15 cellular contexts compared by ENCODE assay signal in the genomic region with DNA sequence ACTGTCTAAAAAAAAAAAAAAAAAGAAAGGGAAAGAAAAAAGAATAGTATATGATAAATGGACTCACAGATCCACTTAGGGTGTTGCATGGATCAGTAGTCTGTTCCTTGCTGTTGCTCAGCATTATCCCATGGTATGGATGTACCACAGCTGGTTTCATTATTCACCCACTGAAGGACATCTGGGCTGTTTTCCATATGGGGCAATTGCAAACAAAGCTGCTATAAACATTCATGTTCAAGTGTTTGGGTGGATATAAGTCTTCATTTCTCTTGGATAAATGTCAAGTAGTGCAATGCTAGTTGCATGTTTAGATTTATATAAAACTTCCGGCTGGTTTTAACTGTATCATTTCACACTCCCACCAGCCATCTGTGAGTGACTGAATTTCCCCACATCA.
"Had no signal": no experiment of that assay in that cellular context is flagged by ENCODE, and none has a peak within 500 bp of the region (broad histone marks: within the 10 kb centered on the region; RNA-seq: fewer than 3 reads in every experiment).

No MANE protein-coding gene starts in this region.

- H3K36me3 ChIP-seq: cardiac muscle cell, colonic mucosa, neutrophil, stomach had no signal

- DNase-seq: activated CD4-positive, alpha-beta T cell treated with anti-CD3 and anti-CD28 coated beads for 4 hours; activated CD8-positive, alpha-beta T cell treated with anti-CD3 and anti-CD28 coated beads, Interleukin-2, amount 10 ng/mL, durations not matched to agents 7 days and 5 days; activated naive CD4-positive, alpha-beta T cell treated with Interleukin-2 at 50 U/mL for 16 hours; activated naive CD8-positive, alpha-beta T cell treated with anti-CD3 and anti-CD28 coated beads, Interleukin-2, amount 50 U/mL, for 24 hours; colonic mucosa; effector CD4-positive, alpha-beta T cell; foreskin keratinocyte; immature natural killer cell; left colon; mucosa of descending colon; naive thymus-derived CD8-positive, alpha-beta T cell; stomach had no signal

- H3K4me3 ChIP-seq: cardiac muscle cell, colonic mucosa, mucosa of descending colon, stomach had no signal

- H3K27ac ChIP-seq: cardiac muscle cell, colonic mucosa, foreskin keratinocyte, neutrophil, stomach, VCaP had no signal

- H3K9me3 ChIP-seq: colonic mucosa, mucosa of descending colon, neutrophil, stomach had no signal

- H3K4me1 ChIP-seq: colonic mucosa, foreskin keratinocyte, stomach had no signal

- H3K27me3 ChIP-seq: cardiac muscle cell, colonic mucosa, foreskin keratinocyte had no signal
